8 cellular contexts compared by ENCODE assay signal in genomic region chr2:216108967-216109921, GRCh38. TPM values are rescaled to one million over a fixed set of nuclear protein-coding genes. Genes with fewer than 3 reads are reported as not detected.
DNase-seq lines count a peak whose midpoint lies in the region; ATAC-seq and TF ChIP-seq lines count a peak whose summit lies in the region.

TSS of gene XRCC5 (plus strand) at chr2:216109348. CDS start at chr2:216109437, 89 bp downstream.

- H3K9me3 ChIP-seq in thoracic aorta = no peaks in the 10 kb centered on the region

- ATAC-seq in HG02798 (IDR thresholded peaks at IDR 0.05; ENCODE audit: poor library complexity, unreplicated experiment) (peak; percentile 69), thoracic aorta (ENCODE audit: insufficient number of reproducible peaks, low FRiP score, low read depth) (peak; percentile 87)

- H3K36me3 ChIP-seq in thoracic aorta = peaks cover 9% of the 10 kb centered on the region

- H3K27me3 Mint-ChIP-seq in osteocyte (ENCODE audit: unreplicated experiment) = no peaks in the 10 kb centered on the region

- H3K4me1 Mint-ChIP-seq in osteocyte (ENCODE audit: unreplicated experiment) = peaks cover 38% of the 10 kb centered on the region

- H3K9me3 Mint-ChIP-seq in osteocyte (ENCODE audit: unreplicated experiment) = no peaks in the 10 kb centered on the region

- TF ChIP-seq CTCF in GM12864 (IDR thresholded peaks at IDR 0.05; ENCODE audit: low read depth, low read length, missing control alignments) = no peak
- no peak for TF ChIP-seq CTCF in osteocyte (IDR thresholded peaks at IDR 0.05)
- no peak for TF ChIP-seq CTCF in thoracic aorta (IDR thresholded peaks at IDR 0.05)

- DNase-seq in GM12864 (ENCODE audit: low read depth) = peak; percentile 90
- DNase-seq in NCI-H1436 (lab: John Stamatoyannopoulos, UW) = peak; percentile 96
- peak; percentile 93 for DNase-seq in SW480 (ENCODE audit: low spot score)
- DNase-seq in activated naive CD8-positive, alpha-beta T cell treated with anti-CD3 and anti-CD28 coated beads, Interleukin-2, amount 50 U/mL, for 16 hours (ENCODE audit: low read depth, low spot score) = peak; percentile 92
- DNase-seq in head of caudate nucleus = peak; percentile 81 to 97 (median 91)
- peak; percentile 99 for DNase-seq in osteocyte (ENCODE audit: extremely low spot score, unreplicated experiment)
- peak; percentile 79 for DNase-seq in thoracic aorta (ENCODE audit: low spot score)

- peaks cover 7 to 34% of the 10 kb centered on the region in 2 donors for H3K4me1 ChIP-seq in thoracic aorta (ENCODE audit: control insufficient read depth in 1 of 2, low read depth in 2 of 2)

- peak within 1 kb of the TSS; percentile 100 for H3K27ac Mint-ChIP-seq in osteocyte (ENCODE audit: unreplicated experiment)

- H3K27me3 ChIP-seq in thoracic aorta (replicated peaks; ENCODE audit: insufficient read depth) = no peaks in the 10 kb centered on the region

- H3K4me3 Mint-ChIP-seq in osteocyte (ENCODE audit: unreplicated experiment) = peak within 1 kb of the TSS; percentile 100

- peaks cover 25% of the 10 kb centered on the region for H3K36me3 Mint-ChIP-seq in osteocyte (ENCODE audit: unreplicated experiment)

- intact Hi-C loops in head of caudate nucleus (cut with DNase I) = loop anchor here (2.0 kb wide), 1 partner anchor 28 kb away; the partner anchor contains the start of genes PECR and TMEM169

- peak within 1 kb of the TSS; percentile 91 to 92 for H3K27ac ChIP-seq in thoracic aorta

- H3K4me3 ChIP-seq in GM12864 (ENCODE audit: low read depth, low read length) (peak within 1 kb of the TSS; percentile 64), thoracic aorta (peak within 1 kb of the TSS; percentile 95)

RNA-seq across cellular contexts. Expression of gene XRCC5, which starts in this region (rescaled TPM):
- total RNA-seq in osteocyte (224 and 234 TPM in 2 replicates), thoracic aorta (100 to 1,000 TPM; 137 to 152 TPM)

Comparison
In these comparisons a context has a peak if more than half of its experiments do, and no peak if none do; other contexts are left out.
1. Peak in every context shown above with its lines: DNase-seq, ATAC-seq, H3K4me3 ChIP-seq and H3K27ac ChIP-seq.